In genomic region chr21:30719401-30719800, GRCh38 we compare ENCODE assay signal across 2 cellular contexts.
TF ChIP-seq lines count a peak whose summit lies in the region.

No MANE protein-coding gene starts in this region.

TF ChIP-seq in SK-N-SH, 30 proteins besides CTCF, POLR2A, EP300 and RAD21 (continued from another document):
- TF ChIP-seq REST (IDR thresholded peaks at IDR 0.05; ENCODE audit: low read depth, low read length) (no peak), MAX (IDR thresholded peaks at IDR 0.05; ENCODE audit: low read depth) (no peak), GABPA (IDR thresholded peaks at IDR 0.05; ENCODE audit: low read depth) (no peak), YY1 (IDR thresholded peaks at IDR 0.05; ENCODE audit: low read depth) (no peak), TEAD4 (IDR thresholded peaks at IDR 0.05; ENCODE audit: borderline replicate concordance, insufficient read depth) (no peak), PBX3 (IDR thresholded peaks at IDR 0.05) (peak; percentile 62), FOSL2 (IDR thresholded peaks at IDR 0.05; ENCODE audit: borderline replicate concordance, low read depth) (0 out of 2 replicates have a peak, but pooled peaks have one; percentile 18), ELF1 (IDR thresholded peaks at IDR 0.05) (no peak), USF1 (IDR thresholded peaks at IDR 0.05; ENCODE audit: borderline replicate concordance, low read depth) (no peak), JUND (IDR thresholded peaks at IDR 0.05) (0 out of 2 replicates have a peak, but pooled peaks have one; percentile 29), RXRA (IDR thresholded peaks at IDR 0.05; ENCODE audit: borderline replicate concordance, low read depth) (no peak), MXI1 (IDR thresholded peaks at IDR 0.05; ENCODE audit: low read depth, low read length) (no peak)

TF ChIP-seq in SK-N-SH treated with all-trans-retinoic acid at 6 μM for 48 hours, 23 proteins besides CTCF, POLR2A, EP300 and RAD21 (continued from another document):
- TF ChIP-seq, protein P1, sequence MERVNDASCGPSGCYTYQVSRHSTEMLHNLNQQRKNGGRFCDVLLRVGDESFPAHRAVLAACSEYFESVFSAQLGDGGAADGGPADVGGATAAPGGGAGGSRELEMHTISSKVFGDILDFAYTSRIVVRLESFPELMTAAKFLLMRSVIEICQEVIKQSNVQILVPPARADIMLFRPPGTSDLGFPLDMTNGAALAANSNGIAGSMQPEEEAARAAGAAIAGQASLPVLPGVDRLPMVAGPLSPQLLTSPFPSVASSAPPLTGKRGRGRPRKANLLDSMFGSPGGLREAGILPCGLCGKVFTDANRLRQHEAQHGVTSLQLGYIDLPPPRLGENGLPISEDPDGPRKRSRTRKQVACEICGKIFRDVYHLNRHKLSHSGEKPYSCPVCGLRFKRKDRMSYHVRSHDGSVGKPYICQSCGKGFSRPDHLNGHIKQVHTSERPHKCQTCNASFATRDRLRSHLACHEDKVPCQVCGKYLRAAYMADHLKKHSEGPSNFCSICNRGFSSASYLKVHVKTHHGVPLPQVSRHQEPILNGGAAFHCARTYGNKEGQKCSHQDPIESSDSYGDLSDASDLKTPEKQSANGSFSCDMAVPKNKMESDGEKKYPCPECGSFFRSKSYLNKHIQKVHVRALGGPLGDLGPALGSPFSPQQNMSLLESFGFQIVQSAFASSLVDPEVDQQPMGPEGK (CRISPR knock-in tag; IDR thresholded peaks at IDR 0.05; ENCODE audit: borderline replicate concordance): no peak
- TF ChIP-seq ZNF70 (CRISPR knock-in tag; IDR thresholded peaks at IDR 0.05) (no peak), SNAI2 (CRISPR knock-in tag; IDR thresholded peaks at IDR 0.05) (no peak), ESRRG (CRISPR knock-in tag; IDR thresholded peaks at IDR 0.05) (no peak), ZNF565 (CRISPR knock-in tag; conservative IDR thresholded peaks at IDR 0.05; ENCODE audit: low read depth) (no peak), TCF4 (CRISPR knock-in tag; IDR thresholded peaks at IDR 0.05; ENCODE audit: borderline replicate concordance) (no peak), ZNF8 (CRISPR knock-in tag; IDR thresholded peaks at IDR 0.05) (no peak), ZFP30 (CRISPR knock-in tag; IDR thresholded peaks at IDR 0.05) (no peak), CREB5 (CRISPR knock-in tag; IDR thresholded peaks at IDR 0.05; ENCODE audit: low read depth) (no peak)
